ENCODE assay signal across 27 cellular contexts in the genomic region with DNA sequence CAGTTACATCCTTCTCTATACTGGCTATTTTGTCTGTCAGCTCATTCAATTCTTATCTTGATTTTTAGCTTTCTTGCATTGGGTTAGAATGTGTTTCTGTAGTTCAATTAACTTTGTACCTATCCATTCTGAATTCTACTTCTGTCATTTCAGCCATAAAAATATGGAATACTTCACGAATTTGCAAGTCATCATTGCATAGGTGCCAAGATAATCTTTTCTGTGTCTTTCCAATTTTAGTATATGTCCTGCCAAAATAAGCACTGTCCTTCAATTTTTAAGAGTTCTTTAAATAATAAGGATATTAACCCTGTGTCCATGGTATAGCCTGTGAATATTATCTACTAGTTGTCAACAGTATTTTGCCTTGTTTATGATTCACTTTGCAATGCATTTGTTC.
"Had no signal": no experiment of that assay in that cellular context is flagged by ENCODE, and none has a peak within 500 bp of the region (broad histone marks: within the 10 kb centered on the region; RNA-seq: fewer than 3 reads in every experiment).

No MANE protein-coding gene starts in this region.

- H3K4me1 ChIP-seq: stomach, suprapubic skin, testis, thyroid gland, tibial artery, tibial nerve, transverse colon, upper lobe of left lung, upper lobe of right lung, uterus, vagina had no signal

- H3K9me3 ChIP-seq: suprapubic skin, testis, thoracic aorta, thyroid gland, tibial artery, upper lobe of left lung, upper lobe of right lung, uterus, vagina had no signal

- DNase-seq: stimulated activated CD4-positive, alpha-beta T cell treated with anti-CD3 and anti-CD28 coated beads, Interleukin-2, amount 100 ng/mL, for 48 hours; stimulated activated CD4-positive, alpha-beta T cell treated with anti-CD3 and anti-CD28 coated beads, Interleukin-4, amount 100 ng/mL, for 1 hour; stimulated activated CD4-positive, alpha-beta T cell treated with anti-CD3 and anti-CD28 coated beads, Interleukin-4, amount 100 ng/mL, for 24 hours; stimulated activated CD4-positive, alpha-beta T cell treated with anti-CD3 and anti-CD28 coated beads, Interleukin-4, amount 100 ng/mL, for 4 hours; stimulated activated CD8-positive, alpha-beta memory T cell treated with anti-CD3 and anti-CD28 coated beads, Interleukin-4, amount 100 ng/mL, for 48 hours; stimulated activated naive B cell treated with anti-CD40 and anti-IgM and Interleukin-4, amounts not matched to agents 10 μg/mL and 1 μg/mL and 100 μg/mL, for 72 hours; stimulated activated naive CD4-positive, alpha-beta T cell; stimulated activated naive CD4-positive, alpha-beta T cell treated with Interleukin-2 at 50 U/mL for 16 hours; stimulated activated naive CD8-positive, alpha-beta T cell treated with anti-CD3 and anti-CD28 coated beads, Interleukin-15, amount 100 ng/mL, for 72 hours; stimulated activated naive CD8-positive, alpha-beta T cell treated with anti-CD3 and anti-CD28 coated beads, Interleukin-15, Interleukin-2, amounts not matched to agents 100 U/mL and 50 U/mL, for 24 hours; stomach; substantia nigra; testis; thyroid gland; tibial artery; transverse colon; trophoblast cell; upper lobe of left lung; upper lobe of right lung; uterus had no signal

- H3K4me3 ChIP-seq: stomach, suprapubic skin, testis, thoracic aorta, thyroid gland, tibial artery, tibial nerve, transverse colon, upper lobe of left lung, upper lobe of right lung, uterus, vagina had no signal

- ATAC-seq: stimulated activated effector memory CD8-positive, alpha-beta T cell treated with anti-CD3 and anti-CD28 coated beads, Interleukin-12 subunit alpha, Interleukin-12 subunit beta, amount 100 ng/mL, for 72 hours; stimulated activated memory B cell treated with anti-CD40 and anti-IgM and Interleukin-4, amounts not matched to agents 10 μg/mL and 1 μg/mL and 100 μg/mL, for 72 hours; stimulated activated naive B cell treated with anti-CD40 and anti-IgM and Interleukin-4, amounts not matched to agents 10 μg/mL and 1 μg/mL and 100 μg/mL, for 72 hours; stimulated activated naive CD8-positive, alpha-beta T cell treated with anti-CD3 and anti-CD28 coated beads, Interleukin-15, amount 100 ng/mL, for 72 hours; stimulated activated naive CD8-positive, alpha-beta T cell treated with anti-CD3 and anti-CD28 coated beads, Interleukin-15, Interleukin-2, amounts not matched to agents 100 U/mL and 50 U/mL, for 24 hours; upper lobe of right lung had no signal

- H3K27ac ChIP-seq: stomach, suprapubic skin, testis, thoracic aorta, thyroid gland, tibial artery, tibial nerve, transverse colon, upper lobe of left lung, upper lobe of right lung, uterus, vagina had no signal

- H3K36me3 ChIP-seq: stomach, suprapubic skin, thoracic aorta, thyroid gland, tibial artery, tibial nerve, transverse colon, upper lobe of left lung, upper lobe of right lung, uterus, vagina had no signal

- H3K27me3 ChIP-seq: stomach, suprapubic skin, testis, thyroid gland, tibial artery, tibial nerve, transverse colon, upper lobe of left lung, upper lobe of right lung, uterus, vagina had no signal

- FAIRE-seq: urothelium cell line had no signal
